ENCODE assay signal across 13 cellular contexts in genomic region chr11:12220305-12220704, GRCh38.
DNase-seq lines count a peak whose midpoint lies in the region; ATAC-seq and TF ChIP-seq lines count a peak whose summit lies in the region.
"Had no signal": no experiment of that assay in that cellular context is flagged by ENCODE, and none has a peak within 500 bp of the region (broad histone marks: within the 10 kb centered on the region; RNA-seq: fewer than 3 reads in every experiment).

No MANE protein-coding gene starts in this region.

- no peak overlapping the region for H2BK5ac ChIP-seq in mesenchymal stem cell (ENCODE audit: low read depth, low read length, poor library complexity, severe bottlenecking)

- H3K9me3 ChIP-seq in psoas muscle, result no peaks in the 10 kb centered on the region
- H3K9me3 ChIP-seq in mesenchymal stem cell (ENCODE audit: control insufficient read depth, low read length), result no peaks in the 10 kb centered on the region
- H3K9me3 ChIP-seq: SJSA1 had no signal

- H3K18ac ChIP-seq in mesenchymal stem cell (ENCODE audit: low read depth in 1 of 2, low read length in 2 of 2), result no peak overlapping the region

- intact Hi-C loops in left ventricle myocardium superior (cut with micrococcal nuclease) (no loop called here), psoas muscle (cut with DNase I) (no loop called here)

- H2AFZ ChIP-seq in mesenchymal stem cell (ENCODE audit: low read depth, low read length), result no peak overlapping the region

- H2BK12ac ChIP-seq in mesenchymal stem cell (ENCODE audit: low read length in 2 of 2), result no peak overlapping the region

- in situ Hi-C loops in brain microvascular endothelial cell (cut with HindIII; ENCODE audit: low pct_ligation_motif_present, low sequenced_read_pairs) (no loop called here), KBM-7 (cut with MboI; ENCODE audit: low pct_unique_long_range_greater_than_20kb, low sequenced_read_pairs) (no loop called here)

- DNase-seq in DMS 273 (lab: John Stamatoyannopoulos, UW; ENCODE audit: unreplicated experiment), result peak; percentile 65
- DNase-seq in brain microvascular endothelial cell, result no peak
- DNase-seq in left ventricle myocardium superior, result peak; percentile 87
- DNase-seq in psoas muscle, result peak; percentile 58 to 83
- DNase-seq in COLO829 (ENCODE audit: low spot score), result no peak
- DNase-seq in KBM-7, result no peak
- no peak for DNase-seq in NCI-H2227 (lab: John Stamatoyannopoulos, UW; ENCODE audit: unreplicated experiment)
- DNase-seq in mesenchymal stem cell, result no peak
- DNase-seq: activated gamma-delta T cell treated with Interleukin-2 at 50 U/mL for 16 hours; natural killer cell; NCI-H524 treated with DMSO at 0.1 percent for 48 hours; stimulated activated CD4-positive, alpha-beta T cell treated with anti-CD3 and anti-CD28 coated beads, Interleukin-2, amount 100 ng/mL, for 48 hours had no signal

- H3K27ac ChIP-seq in brain microvascular endothelial cell (peak overlapping the region; percentile 25), psoas muscle (no peak overlapping the region), mesenchymal stem cell (ENCODE audit: low read length, poor library complexity, severe bottlenecking) (no peak overlapping the region)
- H3K27ac ChIP-seq: SJSA1 had no signal

- H3K79me1 ChIP-seq in mesenchymal stem cell (replicated peaks; ENCODE audit: low read length, poor library complexity, severe bottlenecking), result peaks cover 11% of the 10 kb centered on the region

- H3K4ac ChIP-seq in mesenchymal stem cell (ENCODE audit: low read depth in 1 of 2, low read length in 2 of 2), result no peak overlapping the region

- peaks cover 32% of the 10 kb centered on the region for H3K4me1 ChIP-seq in psoas muscle
- peaks cover 25% of the 10 kb centered on the region for H3K4me1 ChIP-seq in mesenchymal stem cell (ENCODE audit: control insufficient read depth, insufficient read depth, low read depth, low read length)

- no peak overlapping the region for H2AK5ac ChIP-seq in mesenchymal stem cell (ENCODE audit: low read length, severe bottlenecking)

- no peak overlapping the region for H4K8ac ChIP-seq in mesenchymal stem cell (ENCODE audit: low read length)

- no peaks in the 10 kb centered on the region for H3K27me3 ChIP-seq in brain microvascular endothelial cell (replicated peaks)
- no peaks in the 10 kb centered on the region for H3K27me3 ChIP-seq in psoas muscle (ENCODE audit: insufficient read depth in 3 of 3, low read length in 2 of 3)
- no peaks in the 10 kb centered on the region for H3K27me3 ChIP-seq in mesenchymal stem cell (ENCODE audit: control insufficient read depth in 1 of 2, insufficient read depth in 1 of 2, low read length in 2 of 2)
- H3K27me3 ChIP-seq: SJSA1 had no signal

- H2BK15ac ChIP-seq in mesenchymal stem cell (ENCODE audit: low read depth, poor library complexity, severe bottlenecking), result no peak overlapping the region

- H3K4me3 ChIP-seq in brain microvascular endothelial cell (ENCODE audit: low read depth, low read length) (no peak overlapping the region), psoas muscle (no peak overlapping the region), mesenchymal stem cell (ENCODE audit: insufficient read depth in 1 of 2, low read depth in 1 of 2, low read length in 2 of 2) (no peak overlapping the region)
- H3K4me3 ChIP-seq: SJSA1 had no signal

- no peak overlapping the region for H3K4me2 ChIP-seq in mesenchymal stem cell (ENCODE audit: low read length, poor library complexity, severe bottlenecking)

- H4K91ac ChIP-seq in mesenchymal stem cell (ENCODE audit: low read length), result no peak overlapping the region

- 19 to 36% (median 19%) methylated on average over 11 of the region's 11 CpGs for WGBS in psoas muscle, 3 donors
- 96% methylated on average over 11 of the region's 11 CpGs for WGBS in mesenchymal stem cell

- no peak overlapping the region for H2BK120ac ChIP-seq in mesenchymal stem cell (ENCODE audit: low read depth, low read length)

- no peak for TF ChIP-seq CTCF in brain microvascular endothelial cell (IDR thresholded peaks at IDR 0.05; ENCODE audit: low read depth, low read length, missing control alignments)
- no peak for TF ChIP-seq CTCF in psoas muscle (IDR thresholded peaks at IDR 0.05)

- peak; percentile 91 for ATAC-seq in left ventricle myocardium superior
- peak; percentile 58 to 84 (median 71) for ATAC-seq in psoas muscle
- ATAC-seq: natural killer cell had no signal

- no peak overlapping the region for H3K23ac ChIP-seq in mesenchymal stem cell (ENCODE audit: low read length in 2 of 2)

- no peak overlapping the region for H3K9ac ChIP-seq in mesenchymal stem cell (ENCODE audit: low read length)

- no peak overlapping the region for H3K14ac ChIP-seq in mesenchymal stem cell (ENCODE audit: low read length in 2 of 2)

- peaks cover 97% of the 10 kb centered on the region for H3K36me3 ChIP-seq in brain microvascular endothelial cell (replicated peaks)
- H3K36me3 ChIP-seq in psoas muscle (ENCODE audit: insufficient read depth in 1 of 2, low read depth in 1 of 2), result no peaks in the 10 kb centered on the region
- peaks cover 68 to 75% of the 10 kb centered on the region in 2 experiments for H3K36me3 ChIP-seq in mesenchymal stem cell (ENCODE audit: control insufficient read depth in 1 of 2, insufficient read depth in 2 of 2, low read depth in 1 of 2, low read length in 2 of 2)

Comparison
In these comparisons a context has a peak if more than half of its experiments do, and no peak if none do; other contexts are left out.
1. DNase-seq: peak in DMS 273 (single experiment), left ventricle myocardium superior (single experiment) and psoas muscle (2 of 2); none in brain microvascular endothelial cell (single experiment), COLO829 (single experiment), KBM-7 (single experiment), NCI-H2227 (single experiment) and mesenchymal stem cell (single experiment).